In genomic region chr5:80780761-80781285, GRCh38 we compare ENCODE assay signal across 21 cellular contexts.
DNase-seq lines count a peak whose midpoint lies in the region; ATAC-seq, FAIRE-seq and TF ChIP-seq lines count a peak whose summit lies in the region.
"Had no signal": no experiment of that assay in that cellular context is flagged by ENCODE, and none has a peak within 500 bp of the region (broad histone marks: within the 10 kb centered on the region; RNA-seq: fewer than 3 reads in every experiment).

No MANE protein-coding gene starts in this region.

- H3K14ac ChIP-seq in mesenchymal stem cell (ENCODE audit: low read length in 2 of 2) = no peak overlapping the region

- H3K27ac ChIP-seq in A549 (no peak overlapping the region), mesenchymal stem cell (ENCODE audit: low read length, poor library complexity, severe bottlenecking) (peak overlapping the region; percentile 88)
- H3K27ac ChIP-seq: BLaER1 treated with 17β-estradiol and CSF1 and Interleukin-3, amounts not matched to agents 10 nM and 100 nM; HL-60 had no signal

- TF ChIP-seq POLR2A in A549 (IDR thresholded peaks at IDR 0.05; ENCODE audit: low read length) = no peak

- H3K18ac ChIP-seq in mesenchymal stem cell (ENCODE audit: low read depth in 1 of 2, low read length in 2 of 2) = no peak overlapping the region

- no peak overlapping the region for H2AK5ac ChIP-seq in mesenchymal stem cell (ENCODE audit: low read length, severe bottlenecking)

- CTCF ChIA-PET in A549 (lab: Yijun Ruan, JAX) = no interaction called here

- H3K9me3 ChIP-seq in A549 (no peaks in the 10 kb centered on the region), T-helper 17 cell (ENCODE audit: control insufficient read depth, low read length, poor library complexity, severe bottlenecking) (no peaks in the 10 kb centered on the region), mesenchymal stem cell (ENCODE audit: control insufficient read depth, low read length) (no peaks in the 10 kb centered on the region)
- H3K9me3 ChIP-seq: Caco-2, HAP-1 had no signal

- H3K4me1 Mint-ChIP-seq in T-helper 17 cell = peaks cover 7% of the 10 kb centered on the region
- peaks cover 0 to 2% of the 10 kb centered on the region in 2 donors for H3K4me1 Mint-ChIP-seq in stimulated activated naive B cell treated with anti-CD40 and anti-IgM and Interleukin-4, amounts not matched to agents 10 μg/mL and 1 μg/mL and 100 μg/mL, for 72 hours
- H3K4me1 Mint-ChIP-seq: GM23338 had no signal

- no peak overlapping the region for H2BK12ac ChIP-seq in mesenchymal stem cell (ENCODE audit: low read length in 2 of 2)

- H3K27me3 ChIP-seq in mesenchymal stem cell (ENCODE audit: control insufficient read depth in 1 of 2, insufficient read depth in 1 of 2, low read length in 2 of 2) = no peaks in the 10 kb centered on the region
- H3K27me3 ChIP-seq: BLaER1 treated with 17β-estradiol and CSF1 and Interleukin-3, amounts not matched to agents 10 nM and 100 nM had no signal

- H2BK5ac ChIP-seq in mesenchymal stem cell (ENCODE audit: low read depth, low read length, poor library complexity, severe bottlenecking) = no peak overlapping the region

- H3K4me2 ChIP-seq in A549 (peak overlapping the region; percentile 41), mesenchymal stem cell (ENCODE audit: low read length, poor library complexity, severe bottlenecking) (no peak overlapping the region)
- H3K4me2 ChIP-seq: BLaER1 treated with 17β-estradiol and CSF1 and Interleukin-3, amounts not matched to agents 10 nM and 100 nM; GM23338 had no signal

- no peaks in the 10 kb centered on the region for H3K27me3 Mint-ChIP-seq in T-helper 17 cell
- no peaks in the 10 kb centered on the region for H3K27me3 Mint-ChIP-seq in stimulated activated naive B cell treated with anti-CD40 and anti-IgM and Interleukin-4, amounts not matched to agents 10 μg/mL and 1 μg/mL and 100 μg/mL, for 72 hours
- H3K27me3 Mint-ChIP-seq: CD4-positive, alpha-beta memory T cell had no signal

- H3K4me3 ChIP-seq in A549 = no peak overlapping the region
- no peak overlapping the region for H3K4me3 ChIP-seq in mesenchymal stem cell (ENCODE audit: insufficient read depth in 1 of 2, low read depth in 1 of 2, low read length in 2 of 2)
- H3K4me3 ChIP-seq: BLaER1 treated with 17β-estradiol and CSF1 and Interleukin-3, amounts not matched to agents 10 nM and 100 nM; GM23338; HAP-1 had no signal

- 95% methylated on average over 8 of the region's 8 CpGs for WGBS in A549 (ENCODE audit: missing lambda C conversion rate)
- 97% methylated on average over 6 of the region's 8 CpGs for WGBS in mesenchymal stem cell

- peak overlapping the region; percentile 75 for H3K27ac Mint-ChIP-seq in T-helper 17 cell
- H3K27ac Mint-ChIP-seq in stimulated activated naive B cell treated with anti-CD40 and anti-IgM and Interleukin-4, amounts not matched to agents 10 μg/mL and 1 μg/mL and 100 μg/mL, for 72 hours = no peak overlapping the region

- H3K9me3 Mint-ChIP-seq in stimulated activated naive B cell treated with anti-CD40 and anti-IgM and Interleukin-4, amounts not matched to agents 10 μg/mL and 1 μg/mL and 100 μg/mL, for 72 hours = no peaks in the 10 kb centered on the region
- H3K9me3 Mint-ChIP-seq: CD4-positive, alpha-beta memory T cell; GM23338 had no signal

- H3K4me1 ChIP-seq in A549 = peaks cover 21% of the 10 kb centered on the region
- peaks cover 2% of the 10 kb centered on the region for H3K4me1 ChIP-seq in mesenchymal stem cell (ENCODE audit: control insufficient read depth, insufficient read depth, low read depth, low read length)
- H3K4me1 ChIP-seq: BLaER1 treated with 17β-estradiol and CSF1 and Interleukin-3, amounts not matched to agents 10 nM and 100 nM; Caco-2; HAP-1 had no signal

- no peak overlapping the region for H2BK15ac ChIP-seq in mesenchymal stem cell (ENCODE audit: low read depth, poor library complexity, severe bottlenecking)

- no peak overlapping the region for H3K9ac ChIP-seq in mesenchymal stem cell (ENCODE audit: low read length)
- H3K9ac ChIP-seq: BLaER1 treated with 17β-estradiol and CSF1 and Interleukin-3, amounts not matched to agents 10 nM and 100 nM had no signal

- H4K8ac ChIP-seq in mesenchymal stem cell (ENCODE audit: low read length) = no peak overlapping the region

- no peak overlapping the region for H4K91ac ChIP-seq in mesenchymal stem cell (ENCODE audit: low read length)

- no peak for DNase-seq in A549 (ENCODE audit: low read depth in 1 of 2, low spot score in 1 of 2)
- DNase-seq in Caki2 (ENCODE audit: low read depth) = peak; percentile 78
- no peak for DNase-seq in T-helper 17 cell
- DNase-seq in mesenchymal stem cell = no peak
- no peak for DNase-seq in NCI-H82 (lab: John Stamatoyannopoulos, UW)
- DNase-seq in stimulated activated naive B cell treated with anti-CD40 and anti-IgM and Interleukin-4, amounts not matched to agents 10 μg/mL and 1 μg/mL and 100 μg/mL, for 72 hours = no peak
- DNase-seq: Caco-2; CD4-positive, alpha-beta memory T cell; DMS153; KBM-7; NCI-H1105; NCI-H146; NCI-H2029; NCI-H524; NCI-H774; Right ventricle myocardium superior had no signal

- H3K36me3 ChIP-seq in mesenchymal stem cell (ENCODE audit: control insufficient read depth in 1 of 2, insufficient read depth in 2 of 2, low read depth in 1 of 2, low read length in 2 of 2) = peaks cover 0 to 21% of the 10 kb centered on the region in 2 experiments
- H3K36me3 ChIP-seq: HAP-1 had no signal

- ATAC-seq in A549 (no peak), T-helper 17 cell (no peak)
- ATAC-seq in activated CD4-positive, CD25-positive, alpha-beta regulatory T cell treated with anti-CD3 and anti-CD28 coated beads, Interleukin-2, amount 50 U/mL, for 24 hours = no peak
- no peak for ATAC-seq in stimulated activated naive B cell treated with anti-CD40 and anti-IgM and Interleukin-4, amounts not matched to agents 10 μg/mL and 1 μg/mL and 100 μg/mL, for 72 hours (replicated peaks)
- ATAC-seq: GM23338 had no signal

- no peak overlapping the region for H2AFZ ChIP-seq in mesenchymal stem cell (ENCODE audit: low read depth, low read length)
- H2AFZ ChIP-seq: GM23338 had no signal

- POLR2A ChIA-PET in A549 (lab: Yijun Ruan, JAX) = no interaction called here

- no peak overlapping the region for H3K4me3 Mint-ChIP-seq in T-helper 17 cell
- no peak overlapping the region for H3K4me3 Mint-ChIP-seq in stimulated activated naive B cell treated with anti-CD40 and anti-IgM and Interleukin-4, amounts not matched to agents 10 μg/mL and 1 μg/mL and 100 μg/mL, for 72 hours
- H3K4me3 Mint-ChIP-seq: CD4-positive, alpha-beta memory T cell; GM23338 had no signal

- no peak overlapping the region for H3K4ac ChIP-seq in mesenchymal stem cell (ENCODE audit: low read depth in 1 of 2, low read length in 2 of 2)

- H3K23ac ChIP-seq in mesenchymal stem cell (ENCODE audit: low read length in 2 of 2) = no peak overlapping the region

- no peak for TF ChIP-seq RAD21 in A549 (conservative IDR thresholded peaks at IDR 0.05 in 1 of 2, IDR thresholded peaks at IDR 0.05 in 1 of 2)

- FAIRE-seq in A549 (lab: Jason Lieb, UNC) = peak; percentile 43

- no peak for TF ChIP-seq CTCF in A549 (IDR thresholded peaks at IDR 0.05)

- H2BK120ac ChIP-seq in mesenchymal stem cell (ENCODE audit: low read depth, low read length) = no peak overlapping the region

- peaks cover 10% of the 10 kb centered on the region for H3K36me3 Mint-ChIP-seq in T-helper 17 cell (ENCODE audit: low read depth)
- H3K36me3 Mint-ChIP-seq in stimulated activated naive B cell treated with anti-CD40 and anti-IgM and Interleukin-4, amounts not matched to agents 10 μg/mL and 1 μg/mL and 100 μg/mL, for 72 hours = peaks cover 25 to 39% of the 10 kb centered on the region in 2 donors

- no peak for TF ChIP-seq EP300 in A549 (IDR thresholded peaks at IDR 0.05)

- in situ Hi-C loops in Caki2 (cut with HindIII; ENCODE audit: low pct_unique_long_range_greater_than_20kb, low sequenced_read_pairs) = no loop called here

- H3K79me1 ChIP-seq in mesenchymal stem cell (replicated peaks; ENCODE audit: low read length, poor library complexity, severe bottlenecking) = peaks cover 2% of the 10 kb centered on the region

TF ChIP-seq in A549, 52 proteins besides CTCF, POLR2A, EP300 and RAD21:
- TF ChIP-seq SREBF2 (IDR thresholded peaks at IDR 0.05) (no peak), RNF2 (IDR thresholded peaks at IDR 0.05; ENCODE audit: borderline replicate concordance, low read depth) (no peak), ZFP36 (IDR thresholded peaks at IDR 0.05; ENCODE audit: borderline replicate concordance, partially characterized antibody) (no peak), CEBPB (IDR thresholded peaks at IDR 0.05) (no peak)
- TF ChIP-seq, protein P1, sequence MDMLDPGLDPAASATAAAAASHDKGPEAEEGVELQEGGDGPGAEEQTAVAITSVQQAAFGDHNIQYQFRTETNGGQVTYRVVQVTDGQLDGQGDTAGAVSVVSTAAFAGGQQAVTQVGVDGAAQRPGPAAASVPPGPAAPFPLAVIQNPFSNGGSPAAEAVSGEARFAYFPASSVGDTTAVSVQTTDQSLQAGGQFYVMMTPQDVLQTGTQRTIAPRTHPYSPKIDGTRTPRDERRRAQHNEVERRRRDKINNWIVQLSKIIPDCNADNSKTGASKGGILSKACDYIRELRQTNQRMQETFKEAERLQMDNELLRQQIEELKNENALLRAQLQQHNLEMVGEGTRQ (IDR thresholded peaks at IDR 0.05) = no peak
